Comparison of ENCODE assay signal across 19 cellular contexts in the genomic region with DNA sequence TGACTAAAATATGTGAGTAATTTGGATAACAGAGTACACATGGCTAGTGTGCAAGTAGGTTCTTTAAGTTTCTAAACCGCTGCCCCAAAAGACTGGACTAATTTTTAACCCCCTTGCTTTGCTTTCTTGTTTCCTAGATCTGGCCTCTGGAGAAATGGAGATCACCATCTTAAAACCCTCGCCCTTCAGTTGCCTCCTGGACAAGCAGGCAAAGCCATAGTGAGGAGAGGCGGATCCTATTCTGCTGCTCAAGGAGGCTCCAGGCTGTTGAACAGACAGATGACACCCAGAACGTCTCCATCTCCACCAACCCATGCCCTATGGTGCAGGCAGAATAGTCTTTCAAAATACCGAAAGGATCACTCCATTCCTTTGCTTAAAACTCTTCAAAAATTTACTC. TPM values are rescaled to one million over a fixed set of nuclear protein-coding genes. Genes with fewer than 3 reads are reported as not detected.
DNase-seq lines count a peak whose midpoint lies in the region; ATAC-seq, FAIRE-seq and TF ChIP-seq lines count a peak whose summit lies in the region.
"Had no signal": no experiment of that assay in that cellular context is flagged by ENCODE, and none has a peak within 500 bp of the region (broad histone marks: within the 10 kb centered on the region; RNA-seq: fewer than 3 reads in every experiment).

No MANE protein-coding gene starts in this region.

- TF ChIP-seq RAD21 in K562 (CRISPR knock-in tag; conservative IDR thresholded peaks at IDR 0.05 in 1 of 2, IDR thresholded peaks at IDR 0.05 in 1 of 2), result no peak

- intact Hi-C loops in K562 (cut with micrococcal nuclease), result no loop called here

- no peak overlapping the region for H3K9ac ChIP-seq in K562 (ENCODE audit: insufficient read depth in 1 of 2, low read depth in 2 of 2, low read length in 2 of 2)

- no TSS peak for BruUV-seq in K562 (replicated peaks; lab: Mats Ljungman, UMichigan)

- CTCF ChIA-PET in K562 (lab: Yijun Ruan, JAX; ENCODE audit: low intra/inter-chr PET ratio) (no interaction called here), T-cell (lab: Charles Lee) (no interaction called here)

- H3K4me3 Mint-ChIP-seq in HFFc6 (no peak overlapping the region), mesothelial cell of epicardium (no peak overlapping the region), type B pancreatic cell (no peak overlapping the region), T-cell (no peak overlapping the region)
- H3K4me3 Mint-ChIP-seq: CD8-positive, alpha-beta T cell had no signal

- POLR2A ChIA-PET in K562 (lab: Yijun Ruan, JAX), result no interaction called here
- POLR2A ChIA-PET in T-cell (lab: Charles Lee), result no interaction called here

- H3K36me3 ChIP-seq in K562 (ENCODE audit: control insufficient read depth, insufficient read depth, low read length), result no peaks in the 10 kb centered on the region
- H3K36me3 ChIP-seq: MG63, SJCRH30 had no signal

- H3K27ac ChIP-seq in K562 (ENCODE audit: extremely low read depth, low read depth, low read length), result no peak overlapping the region
- H3K27ac ChIP-seq: HL-60, SJCRH30 had no signal

- no peaks in the 10 kb centered on the region for H3K9me3 ChIP-seq in K562 (replicated peaks; ENCODE audit: control insufficient read depth, insufficient read depth, low read depth, low read length)
- H3K9me3 ChIP-seq: MG63, SJCRH30 had no signal

- peaks cover 89% of the 10 kb centered on the region for H3K4me1 Mint-ChIP-seq in HFFc6 (ENCODE audit: low read depth)
- H3K4me1 Mint-ChIP-seq in mesothelial cell of epicardium, result peaks cover 41% of the 10 kb centered on the region
- peaks cover 27% of the 10 kb centered on the region for H3K4me1 Mint-ChIP-seq in type B pancreatic cell (ENCODE audit: unreplicated experiment)
- no peaks in the 10 kb centered on the region for H3K4me1 Mint-ChIP-seq in T-cell

- TF ChIP-seq CTCF in HFFc6 (IDR thresholded peaks at IDR 0.05) (no peak), K562 (IDR thresholded peaks at IDR 0.05 in 2 of 3, conservative IDR thresholded peaks at IDR 0.05 in 1 of 3; ENCODE audit: insufficient read depth in 2 of 3, low read depth in 1 of 3, low read length in 3 of 3) (no peak), mesothelial cell of epicardium (IDR thresholded peaks at IDR 0.05; ENCODE audit: unreplicated experiment) (no peak), type B pancreatic cell (conservative IDR thresholded peaks at IDR 0.05) (no peak)

- no peak for TF ChIP-seq POLR2A in K562 (conservative IDR thresholded peaks at IDR 0.05)

- H3K36me3 Mint-ChIP-seq in HFFc6 (ENCODE audit: low read depth) (peaks cover 5% of the 10 kb centered on the region; the same call in 1 of the 2 replicates), mesothelial cell of epicardium (no peaks in the 10 kb centered on the region), type B pancreatic cell (no peaks in the 10 kb centered on the region), T-cell (no peaks in the 10 kb centered on the region)
- H3K36me3 Mint-ChIP-seq: CD8-positive, alpha-beta T cell had no signal

- no peak overlapping the region for H3K4me2 ChIP-seq in K562 (ENCODE audit: insufficient read depth, low read length)

- DNase-seq in HFFc6 (no peak), K562 (ENCODE audit: extremely low read depth in 1 of 4, low spot score in 3 of 4) (no peak), mesothelial cell of epicardium (ENCODE audit: low spot score in 2 of 2, unreplicated experiment in 2 of 2) (no peak), type B pancreatic cell (ENCODE audit: extremely low spot score, unreplicated experiment) (no peak), T-cell (no peak), iPS-NIHi7 (ENCODE audit: extremely low spot score) (no peak)
- DNase-seq in stimulated activated naive CD8-positive, alpha-beta T cell treated with anti-CD3 and anti-CD28 coated beads, Interleukin-15, Interleukin-2, amounts not matched to agents 100 U/mL and 50 U/mL, for 24 hours, result no peak
- DNase-seq: C1 segment of cervical spinal cord; Calu3; CD8-positive, alpha-beta T cell; MG63; NCI-H2029; NCI-H446; NCI-H524 treated with DMSO at 0.1 percent for 48 hours; NCI-H774; SJCRH30 had no signal

- H3K27me3 Mint-ChIP-seq in HFFc6 (ENCODE audit: insufficient read depth) (peaks cover 3% of the 10 kb centered on the region; the same call in 1 of the 2 replicates), mesothelial cell of epicardium (ENCODE audit: low read depth) (no peaks in the 10 kb centered on the region), type B pancreatic cell (no peaks in the 10 kb centered on the region), T-cell (peaks cover 2 to 4% of the 10 kb centered on the region in 2 donors)

- H3K9me1 ChIP-seq in K562 (ENCODE audit: control insufficient read depth, insufficient read depth, low read length), result no peaks in the 10 kb centered on the region

- no peak for FAIRE-seq in K562 (lab: Jason Lieb, UNC)
- FAIRE-seq: GM18507 had no signal

- H3K27me3 ChIP-seq in K562 (ENCODE audit: control insufficient read depth in 2 of 2, insufficient read depth in 2 of 2, low read length in 2 of 2), result no peaks in the 10 kb centered on the region
- H3K27me3 ChIP-seq: MG63, SJCRH30 had no signal

- in situ Hi-C loops in K562 (cut with MboI), result no loop called here

- peak overlapping the region; percentile 26; the same call in 1 of the 2 replicates for H2AFZ ChIP-seq in K562 (ENCODE audit: low read depth, low read length)

- H3K4me3 ChIP-seq in K562, result no peak overlapping the region
- H3K4me3 ChIP-seq: MG63, SJCRH30 had no signal

- H3K79me2 ChIP-seq in K562 (ENCODE audit: control insufficient read depth, insufficient read depth, low read length), result no peaks in the 10 kb centered on the region

- ATAC-seq in K562, result no peak
- no peak for ATAC-seq in stimulated activated naive CD8-positive, alpha-beta T cell treated with anti-CD3 and anti-CD28 coated beads, Interleukin-15, Interleukin-2, amounts not matched to agents 100 U/mL and 50 U/mL, for 24 hours
- ATAC-seq in T-cell (replicated peaks in 1 of 4), result no peak
- ATAC-seq: CD8-positive, alpha-beta T cell; SK-N-SH treated with all-trans-retinoic acid at 6 μM for 48 hours had no signal

- WGBS in K562 (ENCODE audit: insufficient coverage, low coverage, missing lambda C conversion rate), result 52% methylated on average over 5 of the region's 5 CpGs

- no peaks in the 10 kb centered on the region for H4K20me1 ChIP-seq in K562 (replicated peaks; ENCODE audit: control insufficient read depth, insufficient read depth, low read length)

- H3K9me3 Mint-ChIP-seq in HFFc6, result no peaks in the 10 kb centered on the region
- H3K9me3 Mint-ChIP-seq in mesothelial cell of epicardium, result no peaks in the 10 kb centered on the region
- no peaks in the 10 kb centered on the region for H3K9me3 Mint-ChIP-seq in type B pancreatic cell
- no peaks in the 10 kb centered on the region for H3K9me3 Mint-ChIP-seq in T-cell
- H3K9me3 Mint-ChIP-seq: CD8-positive, alpha-beta T cell had no signal

- no peaks in the 10 kb centered on the region; a peak in 3 of 5 replicates for H3K4me1 ChIP-seq in K562 (replicated peaks in 1 of 2; ENCODE audit: control insufficient read depth in 2 of 2, insufficient read depth in 2 of 2, low read length in 2 of 2)

- H3K27ac Mint-ChIP-seq in HFFc6 (peak overlapping the region; percentile 2; the same call in 1 of the 2 replicates), mesothelial cell of epicardium (peak overlapping the region; percentile 37), type B pancreatic cell (peak overlapping the region; percentile 44), T-cell (no peak overlapping the region)
- H3K27ac Mint-ChIP-seq: CD8-positive, alpha-beta T cell had no signal

- TF ChIP-seq EP300 in K562 (IDR thresholded peaks at IDR 0.05; ENCODE audit: low read length), result no peak

TF ChIP-seq in K562, 482 proteins besides CTCF, POLR2A, EP300 and RAD21:
- TF ChIP-seq POLR3A (IDR thresholded peaks at IDR 0.05; ENCODE audit: borderline replicate concordance, extremely low read depth, insufficient read depth, insufficient read length), result no peak
TF ChIP-seq in K562: peak in this region for 0.

RNA-seq across cellular contexts. Expression of gene ALDH1A1, which starts 28.6 kb away (rescaled TPM):
- total RNA-seq in HFFc6 (2021; fragmentation: NEBNext Ultra II Directional; extraction: Animal tissue kit (Norgen Biotek cat#: 25700)), result 100 to 1,000 TPM; 166 to 720 (median 656) TPM
- 1.6 and 2.2 TPM in 2 replicates for total RNA-seq in K562 (2011; cell fraction: chromatin; rRNA removed; ENCODE audit: low replicate concordance)
- total RNA-seq in K562 (2011; cell fraction: nucleolus; rRNA removed), result 0.26 and 1.2 TPM in 2 replicates
- 1.2 and 1.5 TPM in 2 replicates for total RNA-seq in K562 (2011; cell fraction: nucleoplasm; rRNA removed)
- total RNA-seq in K562 (2014; rRNA removed) (19.8 and 21.0 TPM in 2 replicates), K562 (2014; rRNA removed; fragmentation: Illumina TruSeq; extraction: Trizol) (32.8 and 38.5 TPM in 2 replicates), K562 (2015; rRNA removed; fragmentation: Illumina TruSeq; extraction: Trizol) (81.2 and 86.3 TPM in 2 replicates), K562 (2021) (24.4 and 27.0 TPM in 2 replicates), mesothelial cell of epicardium (10.1 to 11.3 TPM (median 10.9 TPM) in 3 replicates), type B pancreatic cell (ENCODE audit: low replicate concordance) (242 and 417 TPM in 2 replicates), T-cell (1 to 10 TPM in 2 of 5 donors, under 1 TPM in 3; 0.47 to 1.3 (median 0.95) TPM)
- polyA plus RNA-seq in K562 (2011; rRNA removed) (1.3 and 1.8 TPM in 2 replicates), K562 (2014; fragmentation: Illumina TruSeq; extraction: Trizol) (26.3 and 29.3 TPM in 2 replicates), K562 (2014; fragmentation: Nextera tagmentation; extraction: Ambion mirVana) (10 to 100 TPM; 24.4 to 33.0 TPM), K562 (2014; rRNA removed) (20.9 and 21.9 TPM in 2 replicates)
- 0.55 and 0.75 TPM in 2 replicates for polyA plus RNA-seq in K562 (2011; cell fraction: cytosol; rRNA removed)
- polyA plus RNA-seq in K562 (2011; cell fraction: nucleus; rRNA removed), result 0.41 TPM in 2 replicates
- polyA plus RNA-seq in K562 (2012), result 65.5 and 67.1 TPM in 2 replicates
- polyA minus RNA-seq in K562 (2011; rRNA and poly(A)+ RNA removed), result 3.0 and 5.7 TPM in 2 replicates
- 0.86 TPM in 1 of 2 replicates, not detected in the other for polyA minus RNA-seq in K562 (2011; cell fraction: cytosol; rRNA and poly(A)+ RNA removed)
- polyA minus RNA-seq in K562 (2011; cell fraction: nucleus; rRNA and poly(A)+ RNA removed), result 0.13 and 0.78 TPM in 2 replicates
- total RNA-seq: CD8-positive, alpha-beta T cell had no signal

Comparison
In these comparisons a context has a peak if more than half of its experiments do, and no peak if none do; other contexts are left out.
1. H3K27ac Mint-ChIP-seq: peak in HFFc6 (single experiment), mesothelial cell of epicardium (single experiment) and type B pancreatic cell (single experiment); none in T-cell (0 of 2).